Comparison of ENCODE assay signal across 15 cellular contexts in the genomic region with DNA sequence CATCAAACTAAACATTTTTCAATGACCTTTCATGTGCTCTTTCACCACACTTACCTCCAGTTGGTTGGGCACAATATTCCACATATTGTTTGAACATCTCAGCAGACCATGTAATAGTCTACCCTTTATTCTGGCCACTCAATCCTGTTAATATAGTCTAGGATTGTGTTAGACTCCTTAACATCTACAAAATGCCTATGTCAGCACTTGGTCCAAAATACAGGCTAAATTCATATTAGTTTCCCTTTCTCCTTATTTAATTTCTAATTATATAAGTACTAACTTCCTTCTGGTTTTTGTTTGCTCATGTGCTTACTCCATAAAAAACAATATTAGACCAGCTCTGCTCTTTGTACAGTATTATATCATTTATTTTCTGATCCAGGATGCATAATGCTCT. TPM values are rescaled to one million over a fixed set of nuclear protein-coding genes. Genes with fewer than 3 reads are reported as not detected.
DNase-seq lines count a peak whose midpoint lies in the region; ATAC-seq, FAIRE-seq and TF ChIP-seq lines count a peak whose summit lies in the region.
"Had no signal": no experiment of that assay in that cellular context is flagged by ENCODE, and none has a peak within 500 bp of the region (broad histone marks: within the 10 kb centered on the region; RNA-seq: fewer than 3 reads in every experiment).

No MANE protein-coding gene starts in this region.

- H3K4me3 Mint-ChIP-seq in H9 (no peak overlapping the region), neural progenitor cell (no peak overlapping the region)
- no peak overlapping the region for H3K4me3 Mint-ChIP-seq in activated CD8-positive, alpha-beta T cell treated with anti-CD3 and anti-CD28 coated beads, Interleukin-2, amount 10 ng/mL, durations not matched to agents 7 days and 5 days
- H3K4me3 Mint-ChIP-seq: CD14-positive monocyte; CD8-positive, alpha-beta T cell had no signal

- H2BK12ac ChIP-seq in H9 (ENCODE audit: insufficient read length, low read depth, low read length) = no peak overlapping the region

- DNase-seq in H9 (no peak), neural progenitor cell (ENCODE audit: low spot score) (no peak), small intestine (no peak)
- no peak for DNase-seq in activated CD8-positive, alpha-beta T cell treated with anti-CD3 and anti-CD28 coated beads, Interleukin-2, amount 10 ng/mL, durations not matched to agents 7 days and 5 days
- DNase-seq: BE2C; CD8-positive, alpha-beta T cell; COR-L47; H7; KBM-7 had no signal

- H3K36me3 Mint-ChIP-seq in H9 (ENCODE audit: insufficient read depth in 1 of 3, low read depth in 3 of 3) = no peaks in the 10 kb centered on the region; a peak in 2 of 7 replicates
- H3K36me3 Mint-ChIP-seq in neural progenitor cell = no peaks in the 10 kb centered on the region
- H3K36me3 Mint-ChIP-seq in activated CD8-positive, alpha-beta T cell treated with anti-CD3 and anti-CD28 coated beads, Interleukin-2, amount 10 ng/mL, durations not matched to agents 7 days and 5 days (ENCODE audit: low read depth) = no peaks in the 10 kb centered on the region
- H3K36me3 Mint-ChIP-seq: CD14-positive monocyte; CD8-positive, alpha-beta T cell had no signal

- no peaks in the 10 kb centered on the region for H3F3A ChIP-seq in neural progenitor cell (ENCODE audit: low read depth)

- H3T11ph ChIP-seq in H9 (ENCODE audit: low read length) = no peak overlapping the region

- POLR2A ChIA-PET in activated CD8-positive, alpha-beta T cell treated with anti-CD3 and anti-CD28 coated beads, Interleukin-2, amount 10 ng/mL, durations not matched to agents 7 days and 5 days (lab: Charles Lee) = no interaction called here

- H2AFZ ChIP-seq in H9 (ENCODE audit: low read length) (no peak overlapping the region), neural progenitor cell (replicated peaks) (peak overlapping the region; percentile 87)

- H3K4me2 ChIP-seq in BLaER1 treated with 17β-estradiol and CSF1 and Interleukin-3, amounts not matched to agents 10 nM and 100 nM = peak overlapping the region in 7 of 11 experiments; percentile 2 to 76 (median 60); a peak in 13 of 22 replicates
- peak overlapping the region; percentile 60 for H3K4me2 ChIP-seq in H9 (ENCODE audit: insufficient read depth, insufficient read length, low read length)
- no peak overlapping the region for H3K4me2 ChIP-seq in neural progenitor cell

- no peak overlapping the region for H2BK5ac ChIP-seq in H9 (ENCODE audit: insufficient read length, low read length)

- H2AK5ac ChIP-seq in H9 (ENCODE audit: insufficient read length, low read length) = no peak overlapping the region

- H3K4me3 ChIP-seq in BLaER1 treated with 17β-estradiol and CSF1 and Interleukin-3, amounts not matched to agents 10 nM and 100 nM = no peak overlapping the region
- H3K4me3 ChIP-seq in neural progenitor cell = no peak overlapping the region
- no peak overlapping the region for H3K4me3 ChIP-seq in small intestine (ENCODE audit: low read depth in 1 of 2, low read length in 2 of 2)

- TF ChIP-seq CTCF in H9 (conservative IDR thresholded peaks at IDR 0.05) (no peak), VCaP (conservative IDR thresholded peaks at IDR 0.05) (no peak), neural progenitor cell (IDR thresholded peaks at IDR 0.05) (no peak)

- H3K4me1 Mint-ChIP-seq in H9 (peaks cover 13 to 33% of the 10 kb centered on the region in 2 experiments), neural progenitor cell (peaks cover 6% of the 10 kb centered on the region)
- peaks cover 8% of the 10 kb centered on the region for H3K4me1 Mint-ChIP-seq in activated CD8-positive, alpha-beta T cell treated with anti-CD3 and anti-CD28 coated beads, Interleukin-2, amount 10 ng/mL, durations not matched to agents 7 days and 5 days (ENCODE audit: low read depth)

- no peaks in the 10 kb centered on the region for H3K36me3 ChIP-seq in BLaER1 treated with 17β-estradiol and CSF1 and Interleukin-3, amounts not matched to agents 10 nM and 100 nM
- H3K36me3 ChIP-seq in neural progenitor cell = no peaks in the 10 kb centered on the region
- no peaks in the 10 kb centered on the region for H3K36me3 ChIP-seq in small intestine (ENCODE audit: control insufficient read depth in 2 of 2, insufficient read depth in 2 of 2, low read length in 2 of 2)
- H3K36me3 ChIP-seq: BE2C had no signal

- CTCF ChIA-PET in activated CD8-positive, alpha-beta T cell treated with anti-CD3 and anti-CD28 coated beads, Interleukin-2, amount 10 ng/mL, durations not matched to agents 7 days and 5 days (lab: Charles Lee) = interaction anchor here (1.8 to 2.8 kb wide), 2 partner anchors 120 to 358 kb away, joined by 17 to 20 read pairs; a partner anchor contains a TSS

- H3K18ac ChIP-seq in H9 (ENCODE audit: insufficient read length, low read depth, low read length) = no peak overlapping the region

- H3K9me3 Mint-ChIP-seq in H9 (peaks cover 0 to 2% of the 10 kb centered on the region in 2 experiments; a peak in 2 of 5 replicates), neural progenitor cell (peaks cover 2% of the 10 kb centered on the region)
- no peaks in the 10 kb centered on the region for H3K9me3 Mint-ChIP-seq in activated CD8-positive, alpha-beta T cell treated with anti-CD3 and anti-CD28 coated beads, Interleukin-2, amount 10 ng/mL, durations not matched to agents 7 days and 5 days (ENCODE audit: insufficient read depth)
- H3K9me3 Mint-ChIP-seq: CD8-positive, alpha-beta T cell had no signal

- H3K79me2 ChIP-seq in H9 (ENCODE audit: insufficient read depth, low read length) (no peaks in the 10 kb centered on the region), neural progenitor cell (ENCODE audit: low read depth) (no peaks in the 10 kb centered on the region)

- H3K27me3 Mint-ChIP-seq in H9 (ENCODE audit: low read depth) (peaks cover 2% of the 10 kb centered on the region), neural progenitor cell (ENCODE audit: insufficient read depth, low read depth) (peaks cover 4% of the 10 kb centered on the region)
- peaks cover 22% of the 10 kb centered on the region for H3K27me3 Mint-ChIP-seq in activated CD8-positive, alpha-beta T cell treated with anti-CD3 and anti-CD28 coated beads, Interleukin-2, amount 10 ng/mL, durations not matched to agents 7 days and 5 days (ENCODE audit: low read depth)

- H3K14ac ChIP-seq in H9 (ENCODE audit: insufficient read depth, low read length) = no peak overlapping the region

- no peaks in the 10 kb centered on the region for H4K20me1 ChIP-seq in BLaER1 treated with 17β-estradiol and CSF1 and Interleukin-3, amounts not matched to agents 10 nM and 100 nM
- H4K20me1 ChIP-seq in H9 (ENCODE audit: control insufficient read depth, insufficient read depth, insufficient read length) = no peaks in the 10 kb centered on the region
- no peaks in the 10 kb centered on the region for H4K20me1 ChIP-seq in neural progenitor cell (ENCODE audit: low read depth)

- H2BK120ac ChIP-seq in H9 (ENCODE audit: low read depth, low read length, poor library complexity, severe bottlenecking) = no peak overlapping the region

- peak overlapping the region; percentile 16 to 97 (median 45); a peak in 21 of 22 replicates for H3K27ac ChIP-seq in BLaER1 treated with 17β-estradiol and CSF1 and Interleukin-3, amounts not matched to agents 10 nM and 100 nM
- H3K27ac ChIP-seq in H9 (ENCODE audit: insufficient read length, low read depth, low read length) = peak overlapping the region; percentile 82
- H3K27ac ChIP-seq in VCaP = peak overlapping the region; percentile 45
- no peak overlapping the region for H3K27ac ChIP-seq in neural progenitor cell
- H3K27ac ChIP-seq in small intestine (ENCODE audit: low read depth in 1 of 2, low read length in 1 of 2) = no peak overlapping the region

- peaks cover 14 to 89% (median 66%) of the 10 kb centered on the region in 10 experiments for H3K4me1 ChIP-seq in BLaER1 treated with 17β-estradiol and CSF1 and Interleukin-3, amounts not matched to agents 10 nM and 100 nM
- peaks cover 5% of the 10 kb centered on the region; the same call in 1 of the 2 replicates for H3K4me1 ChIP-seq in H9 (ENCODE audit: insufficient read depth, low read length)
- no peaks in the 10 kb centered on the region for H3K4me1 ChIP-seq in neural progenitor cell
- H3K4me1 ChIP-seq in small intestine (ENCODE audit: control insufficient read depth in 2 of 2, insufficient read depth in 1 of 2, low read depth in 1 of 2, low read length in 1 of 2) = no peaks in the 10 kb centered on the region
- H3K4me1 ChIP-seq: BE2C had no signal

- peaks cover 0 to 10% (median 0%) of the 10 kb centered on the region in 11 experiments; a peak in 2 of 22 replicates for H3K9me3 ChIP-seq in BLaER1 treated with 17β-estradiol and CSF1 and Interleukin-3, amounts not matched to agents 10 nM and 100 nM (replicated peaks in 1 of 11)
- H3K9me3 ChIP-seq in H9 (ENCODE audit: control insufficient read depth, low read depth, low read length) (no peaks in the 10 kb centered on the region), neural progenitor cell (ENCODE audit: low read depth) (no peaks in the 10 kb centered on the region), small intestine (ENCODE audit: control insufficient read depth, low read depth) (no peaks in the 10 kb centered on the region)
- H3K9me3 ChIP-seq: BE2C had no signal

- no peaks in the 10 kb centered on the region for H3K27me3 ChIP-seq in BLaER1 treated with 17β-estradiol and CSF1 and Interleukin-3, amounts not matched to agents 10 nM and 100 nM
- H3K27me3 ChIP-seq in H9 (ENCODE audit: insufficient read depth, low read length) (no peaks in the 10 kb centered on the region; the same call in 1 of the 2 replicates), neural progenitor cell (no peaks in the 10 kb centered on the region), small intestine (ENCODE audit: control insufficient read depth in 2 of 2, insufficient read depth in 2 of 2, low read length in 2 of 2) (no peaks in the 10 kb centered on the region)

- H2BK15ac ChIP-seq in H9 (ENCODE audit: low read depth, low read length) = no peak overlapping the region

- no peak overlapping the region for H4K91ac ChIP-seq in H9 (ENCODE audit: insufficient read length, low read depth, low read length)

- H3K23ac ChIP-seq in H9 (ENCODE audit: insufficient read length, low read depth, low read length) = peak overlapping the region; percentile 77

- no peak overlapping the region for H3K56ac ChIP-seq in H9 (ENCODE audit: insufficient read length, low read depth, low read length)

- H3K23me2 ChIP-seq in H9 (ENCODE audit: insufficient read length, low read depth, low read length, poor library complexity, severe bottlenecking) = peaks cover under 1% of the 10 kb centered on the region

- H2BK20ac ChIP-seq in H9 (ENCODE audit: low read depth, low read length, poor library complexity, severe bottlenecking) = no peak overlapping the region

- no peak overlapping the region for H3K4ac ChIP-seq in H9 (ENCODE audit: low read depth, low read length)

- peak overlapping the region in 8 of 11 experiments; percentile 4 to 51 (median 36); a peak in 9 of 22 replicates for H3K9ac ChIP-seq in BLaER1 treated with 17β-estradiol and CSF1 and Interleukin-3, amounts not matched to agents 10 nM and 100 nM
- H3K9ac ChIP-seq in H9 (ENCODE audit: extremely low read depth, insufficient read length, low read length) (peak overlapping the region; percentile 23), neural progenitor cell (no peak overlapping the region)

- ATAC-seq in HG03460 (IDR thresholded peaks at IDR 0.05; ENCODE audit: unreplicated experiment) = no peak
- no peak for ATAC-seq in activated CD8-positive, alpha-beta T cell treated with anti-CD3 and anti-CD28 coated beads, Interleukin-2, amount 10 ng/mL, durations not matched to agents 7 days and 5 days
- ATAC-seq: CD8-positive, alpha-beta T cell had no signal

- H3K79me1 ChIP-seq in H9 (ENCODE audit: insufficient read depth, low read depth, low read length, poor library complexity, severe bottlenecking) = no peaks in the 10 kb centered on the region

- FAIRE-seq in small intestine (lab: Jason Lieb, UNC) = no peak
- FAIRE-seq: HTR-8/SVneo had no signal

- H3K27ac Mint-ChIP-seq in H9 (peak overlapping the region in 1 of 3 experiments; percentile 49; a peak in 2 of 7 replicates), neural progenitor cell (no peak overlapping the region)
- no peak overlapping the region for H3K27ac Mint-ChIP-seq in activated CD8-positive, alpha-beta T cell treated with anti-CD3 and anti-CD28 coated beads, Interleukin-2, amount 10 ng/mL, durations not matched to agents 7 days and 5 days
- H3K27ac Mint-ChIP-seq: CD14-positive monocyte; CD8-positive, alpha-beta T cell had no signal

- no peak overlapping the region for H4K8ac ChIP-seq in H9 (replicated peaks; ENCODE audit: insufficient read length, low read depth, low read length)

- no peak overlapping the region for H4K5ac ChIP-seq in H9 (ENCODE audit: insufficient read length, low read depth, low read length)

RNA-seq across cellular contexts. Expression of a gene that starts 21.1 kb away (rescaled TPM):
- total RNA-seq in H9 (2021) = not detected in 2 replicates
- total RNA-seq in neural progenitor cell (ENCODE audit: low replicate concordance) = not detected in 2 replicates
- not detected for total RNA-seq in activated CD8-positive, alpha-beta T cell treated with anti-CD3 and anti-CD28 coated beads, Interleukin-2, amount 10 ng/mL, durations not matched to agents 7 days and 5 days
- not detected for polyA plus RNA-seq in small intestine
- total RNA-seq: CD8-positive, alpha-beta T cell; H7 had no signal
- polyA plus RNA-seq: AG04450, CD14-positive monocyte had no signal

RNA-seq across cellular contexts. Expression of a gene that starts 54.5 kb away (rescaled TPM):
- total RNA-seq in H9 (2021) (not detected in 2 replicates), neural progenitor cell (ENCODE audit: low replicate concordance) (not detected in 2 replicates)
- total RNA-seq in activated CD8-positive, alpha-beta T cell treated with anti-CD3 and anti-CD28 coated beads, Interleukin-2, amount 10 ng/mL, durations not matched to agents 7 days and 5 days = not detected
- not detected for polyA plus RNA-seq in small intestine
- total RNA-seq: CD8-positive, alpha-beta T cell; H7 had no signal
- polyA plus RNA-seq: AG04450, CD14-positive monocyte had no signal

Comparison
In these comparisons a context has a peak if more than half of its experiments do, and no peak if none do; other contexts are left out.
1. H3K27ac ChIP-seq: peak in BLaER1 treated with 17β-estradiol and CSF1 and Interleukin-3, amounts not matched to agents 10 nM and 100 nM (11 of 11), H9 (single experiment) and VCaP (single experiment); none in neural progenitor cell (single experiment) and small intestine (0 of 2).